ENCODE assay signal across 1 cellular context in the genomic region with DNA sequence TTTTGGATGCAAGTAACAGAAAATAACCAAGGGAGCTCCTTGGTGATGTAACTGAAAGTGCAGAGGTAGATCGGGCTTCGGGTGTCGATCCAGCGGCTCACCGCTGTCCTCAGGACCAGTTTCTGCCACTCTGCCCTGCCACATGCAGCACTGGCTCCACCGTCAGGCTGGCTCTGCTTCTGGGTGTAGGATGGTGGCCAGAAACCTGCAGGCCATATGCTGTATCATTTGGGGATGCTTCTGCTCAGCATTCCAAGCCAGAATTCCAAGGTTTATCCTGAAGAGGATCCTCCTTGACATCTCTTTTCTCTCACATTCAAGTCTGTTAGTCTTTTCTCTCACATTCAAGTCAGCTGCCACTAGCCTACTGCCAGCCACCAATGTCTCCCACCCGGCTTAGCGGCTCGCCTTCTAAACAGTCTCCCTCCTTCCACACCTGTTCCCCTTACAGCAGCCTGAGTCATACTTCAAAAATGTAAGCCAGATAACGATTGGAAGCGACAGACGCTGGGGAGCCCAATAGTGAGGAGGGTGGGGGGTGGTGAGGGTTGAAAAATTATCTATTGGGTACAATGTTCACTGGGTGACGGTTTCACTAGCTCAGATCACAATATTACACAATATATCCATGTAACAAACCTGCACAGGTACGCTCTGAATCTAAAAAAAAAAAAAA.
TF ChIP-seq lines count a peak whose summit lies in the region.

No MANE protein-coding gene starts in this region.

TF ChIP-seq in IMR-90, 13 proteins besides CTCF, POLR2A, EP300 and RAD21 (continued from another document):
- TF ChIP-seq, protein P1, sequence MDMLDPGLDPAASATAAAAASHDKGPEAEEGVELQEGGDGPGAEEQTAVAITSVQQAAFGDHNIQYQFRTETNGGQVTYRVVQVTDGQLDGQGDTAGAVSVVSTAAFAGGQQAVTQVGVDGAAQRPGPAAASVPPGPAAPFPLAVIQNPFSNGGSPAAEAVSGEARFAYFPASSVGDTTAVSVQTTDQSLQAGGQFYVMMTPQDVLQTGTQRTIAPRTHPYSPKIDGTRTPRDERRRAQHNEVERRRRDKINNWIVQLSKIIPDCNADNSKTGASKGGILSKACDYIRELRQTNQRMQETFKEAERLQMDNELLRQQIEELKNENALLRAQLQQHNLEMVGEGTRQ (IDR thresholded peaks at IDR 0.05; ENCODE audit: low read depth, low read length) = no peak
- TF ChIP-seq, protein P2, sequence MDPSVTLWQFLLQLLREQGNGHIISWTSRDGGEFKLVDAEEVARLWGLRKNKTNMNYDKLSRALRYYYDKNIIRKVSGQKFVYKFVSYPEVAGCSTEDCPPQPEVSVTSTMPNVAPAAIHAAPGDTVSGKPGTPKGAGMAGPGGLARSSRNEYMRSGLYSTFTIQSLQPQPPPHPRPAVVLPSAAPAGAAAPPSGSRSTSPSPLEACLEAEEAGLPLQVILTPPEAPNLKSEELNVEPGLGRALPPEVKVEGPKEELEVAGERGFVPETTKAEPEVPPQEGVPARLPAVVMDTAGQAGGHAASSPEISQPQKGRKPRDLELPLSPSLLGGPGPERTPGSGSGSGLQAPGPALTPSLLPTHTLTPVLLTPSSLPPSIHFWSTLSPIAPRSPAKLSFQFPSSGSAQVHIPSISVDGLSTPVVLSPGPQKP (IDR thresholded peaks at IDR 0.05; ENCODE audit: borderline replicate concordance, low read depth, low read length) = no peak
- TF ChIP-seq MAZ (IDR thresholded peaks at IDR 0.05; ENCODE audit: borderline replicate concordance, low read depth, low read length) = no peak
- no peak for TF ChIP-seq NFE2L2 (IDR thresholded peaks at IDR 0.05; ENCODE audit: low read depth, low read length)
